In genomic region chr6:107362271-107362604, GRCh38 we compare ENCODE assay signal across 2 cellular contexts.
TF ChIP-seq lines count a peak whose summit lies in the region.

No MANE protein-coding gene starts in this region.

TF ChIP-seq in HepG2, 621 proteins besides CTCF, POLR2A, EP300 and RAD21:
- TF ChIP-seq THAP9 (CRISPR knock-in tag; IDR thresholded peaks at IDR 0.05; ENCODE audit: borderline replicate concordance) (no peak), TFE3 (CRISPR knock-in tag; IDR thresholded peaks at IDR 0.05) (0 out of 2 replicates have a peak, but pooled peaks have one; percentile 4), IKZF5 (CRISPR knock-in tag; IDR thresholded peaks at IDR 0.05) (0 out of 2 replicates have a peak, but pooled peaks have one; percentile 1), DMAP1 (CRISPR knock-in tag; IDR thresholded peaks at IDR 0.05) (no peak), NR2F1 (CRISPR knock-in tag; IDR thresholded peaks at IDR 0.05) (0 out of 4 replicates have a peak, but pooled peaks of 1 of the 2 experiments have one; percentile 1), HOXD1 (CRISPR knock-in tag; IDR thresholded peaks at IDR 0.05) (no peak), ZNF160 (CRISPR knock-in tag; IDR thresholded peaks at IDR 0.05) (no peak)
TF ChIP-seq in HepG2: peak in this region for 3.

TF ChIP-seq in WTC11, 78 proteins besides CTCF, POLR2A, EP300 and RAD21 (continued from another document):
- no peak for TF ChIP-seq STAT6 (CRISPR knock-in tag; conservative IDR thresholded peaks at IDR 0.05; ENCODE audit: low read depth)
- no peak for TF ChIP-seq KAT7 (CRISPR knock-in tag; IDR thresholded peaks at IDR 0.05; ENCODE audit: borderline replicate concordance)
- no peak for TF ChIP-seq TEAD4 (CRISPR knock-in tag; IDR thresholded peaks at IDR 0.05)
- TF ChIP-seq E2F4 (CRISPR knock-in tag; IDR thresholded peaks at IDR 0.05; ENCODE audit: borderline replicate concordance, low read depth): no peak
- no peak for TF ChIP-seq ETV6 (CRISPR knock-in tag; IDR thresholded peaks at IDR 0.05)
- TF ChIP-seq GTF2I (CRISPR knock-in tag; conservative IDR thresholded peaks at IDR 0.05): no peak
- no peak for TF ChIP-seq ATF3 (CRISPR knock-in tag; conservative IDR thresholded peaks at IDR 0.05)
